In the genomic region with DNA sequence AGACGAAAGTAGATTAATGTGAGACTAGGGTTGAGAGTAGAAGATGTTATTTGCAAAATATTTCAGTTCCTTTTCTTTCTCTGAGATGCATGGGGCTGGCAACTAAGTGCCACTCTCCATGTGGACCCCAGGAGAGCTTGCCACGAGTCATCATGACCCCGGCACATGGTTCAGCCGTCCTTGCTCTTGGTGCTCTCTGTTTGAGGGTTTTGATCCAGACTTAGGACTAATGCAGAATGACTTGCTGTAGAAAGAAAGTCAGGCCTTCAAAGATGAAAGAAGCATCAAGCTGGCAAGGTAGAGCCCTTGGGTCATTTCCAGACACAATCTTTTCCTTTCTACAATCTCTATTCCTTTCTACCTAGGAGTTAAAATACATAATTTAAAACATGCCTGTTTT, we compare ENCODE assay signal across 1 cellular context.
A peak's percentile ranks its signal among the peaks of the same experiment; 100 is the strongest.
TF ChIP-seq lines count a peak whose summit lies in the region.

No MANE protein-coding gene starts in this region.

TF ChIP-seq in HepG2, 621 proteins besides CTCF, POLR2A, EP300 and RAD21 (continued from another document and continues in another):
- TF ChIP-seq, protein P1, sequence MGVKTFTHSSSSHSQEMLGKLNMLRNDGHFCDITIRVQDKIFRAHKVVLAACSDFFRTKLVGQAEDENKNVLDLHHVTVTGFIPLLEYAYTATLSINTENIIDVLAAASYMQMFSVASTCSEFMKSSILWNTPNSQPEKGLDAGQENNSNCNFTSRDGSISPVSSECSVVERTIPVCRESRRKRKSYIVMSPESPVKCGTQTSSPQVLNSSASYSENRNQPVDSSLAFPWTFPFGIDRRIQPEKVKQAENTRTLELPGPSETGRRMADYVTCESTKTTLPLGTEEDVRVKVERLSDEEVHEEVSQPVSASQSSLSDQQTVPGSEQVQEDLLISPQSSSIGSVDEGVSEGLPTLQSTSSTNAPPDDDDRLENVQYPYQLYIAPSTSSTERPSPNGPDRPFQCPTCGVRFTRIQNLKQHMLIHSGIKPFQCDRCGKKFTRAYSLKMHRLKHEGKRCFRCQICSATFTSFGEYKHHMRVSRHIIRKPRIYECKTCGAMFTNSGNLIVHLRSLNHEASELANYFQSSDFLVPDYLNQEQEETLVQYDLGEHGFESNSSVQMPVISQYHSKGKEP (CRISPR knock-in tag; IDR thresholded peaks at IDR 0.05), result no peak
- TF ChIP-seq ZNF296 (CRISPR knock-in tag; conservative IDR thresholded peaks at IDR 0.05) (no peak), MAFK (conservative IDR thresholded peaks at IDR 0.05 in 1 of 2, IDR thresholded peaks at IDR 0.05 in 1 of 2; ENCODE audit: low read length in 2 of 2) (no peak), RXRB (CRISPR knock-in tag; IDR thresholded peaks at IDR 0.05; ENCODE audit: borderline replicate concordance) (peak; percentile 1; the same call in 1 of the 2 replicates), NR2F6 (IDR thresholded peaks at IDR 0.05) (no peak), NR2F6 (CRISPR knock-in tag; IDR thresholded peaks at IDR 0.05) (0 out of 2 replicates have a peak, but pooled peaks have one; percentile 10), AHR (CRISPR knock-in tag; IDR thresholded peaks at IDR 0.05) (no peak), HBP1 (CRISPR knock-in tag; IDR thresholded peaks at IDR 0.05; ENCODE audit: low read depth) (no peak), IKZF1 (IDR thresholded peaks at IDR 0.05) (no peak), ISX (CRISPR knock-in tag; conservative IDR thresholded peaks at IDR 0.05) (0 out of 2 replicates have a peak, but pooled peaks have one; percentile 41), MTF1 (CRISPR knock-in tag; IDR thresholded peaks at IDR 0.05) (no peak), FOXA3 (CRISPR knock-in tag; IDR thresholded peaks at IDR 0.05) (no peak), TRAFD1 (CRISPR knock-in tag; IDR thresholded peaks at IDR 0.05; ENCODE audit: borderline replicate concordance) (no peak), ZNF138 (CRISPR knock-in tag; IDR thresholded peaks at IDR 0.05; ENCODE audit: low read depth) (no peak), ELK4 (CRISPR knock-in tag; IDR thresholded peaks at IDR 0.05; ENCODE audit: borderline replicate concordance) (no peak), GLMP (CRISPR knock-in tag; IDR thresholded peaks at IDR 0.05; ENCODE audit: borderline replicate concordance) (no peak), CHD2 (IDR thresholded peaks at IDR 0.05; ENCODE audit: low read depth, low read length) (no peak), HOXA3 (CRISPR knock-in tag; IDR thresholded peaks at IDR 0.05) (peak; percentile 34; the same call in 1 of the 2 replicates), ZNF746 (CRISPR knock-in tag; IDR thresholded peaks at IDR 0.05) (no peak), FOXJ3 (CRISPR knock-in tag; IDR thresholded peaks at IDR 0.05; ENCODE audit: borderline replicate concordance) (0 out of 2 replicates have a peak, but pooled peaks have one; percentile 10), ZNF136 (CRISPR knock-in tag; IDR thresholded peaks at IDR 0.05; ENCODE audit: low read depth) (no peak), MED8 (CRISPR knock-in tag; IDR thresholded peaks at IDR 0.05; ENCODE audit: insufficient replicate concordance) (no peak), ZNF224 (CRISPR knock-in tag; IDR thresholded peaks at IDR 0.05) (no peak), SUZ12 (IDR thresholded peaks at IDR 0.05; ENCODE audit: low read depth, low read length) (no peak), KLF13 (CRISPR knock-in tag; IDR thresholded peaks at IDR 0.05) (no peak), CHD4 (IDR thresholded peaks at IDR 0.05; ENCODE audit: borderline replicate concordance, low read length) (no peak), MLLT10 (CRISPR knock-in tag; IDR thresholded peaks at IDR 0.05) (no peak), TFE3 (CRISPR knock-in tag; IDR thresholded peaks at IDR 0.05) (no peak), BCL6 (CRISPR knock-in tag; IDR thresholded peaks at IDR 0.05) (no peak), SPEN (CRISPR knock-in tag; IDR thresholded peaks at IDR 0.05; ENCODE audit: low read depth) (no peak)
- TF ChIP-seq, protein P2, sequence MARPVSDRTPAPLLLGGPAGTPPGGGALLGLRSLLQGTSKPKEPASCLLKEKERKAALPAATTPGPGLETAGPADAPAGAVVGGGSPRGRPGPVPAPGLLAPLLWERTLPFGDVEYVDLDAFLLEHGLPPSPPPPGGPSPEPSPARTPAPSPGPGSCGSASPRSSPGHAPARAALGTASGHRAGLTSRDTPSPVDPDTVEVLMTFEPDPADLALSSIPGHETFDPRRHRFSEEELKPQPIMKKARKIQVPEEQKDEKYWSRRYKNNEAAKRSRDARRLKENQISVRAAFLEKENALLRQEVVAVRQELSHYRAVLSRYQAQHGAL (CRISPR knock-in tag; IDR thresholded peaks at IDR 0.05; ENCODE audit: not compliant biosample characterization), result no peak
- TF ChIP-seq, protein P3, sequence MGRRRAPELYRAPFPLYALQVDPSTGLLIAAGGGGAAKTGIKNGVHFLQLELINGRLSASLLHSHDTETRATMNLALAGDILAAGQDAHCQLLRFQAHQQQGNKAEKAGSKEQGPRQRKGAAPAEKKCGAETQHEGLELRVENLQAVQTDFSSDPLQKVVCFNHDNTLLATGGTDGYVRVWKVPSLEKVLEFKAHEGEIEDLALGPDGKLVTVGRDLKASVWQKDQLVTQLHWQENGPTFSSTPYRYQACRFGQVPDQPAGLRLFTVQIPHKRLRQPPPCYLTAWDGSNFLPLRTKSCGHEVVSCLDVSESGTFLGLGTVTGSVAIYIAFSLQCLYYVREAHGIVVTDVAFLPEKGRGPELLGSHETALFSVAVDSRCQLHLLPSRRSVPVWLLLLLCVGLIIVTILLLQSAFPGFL (CRISPR knock-in tag; IDR thresholded peaks at IDR 0.05), result no peak
- TF ChIP-seq, protein P4, sequence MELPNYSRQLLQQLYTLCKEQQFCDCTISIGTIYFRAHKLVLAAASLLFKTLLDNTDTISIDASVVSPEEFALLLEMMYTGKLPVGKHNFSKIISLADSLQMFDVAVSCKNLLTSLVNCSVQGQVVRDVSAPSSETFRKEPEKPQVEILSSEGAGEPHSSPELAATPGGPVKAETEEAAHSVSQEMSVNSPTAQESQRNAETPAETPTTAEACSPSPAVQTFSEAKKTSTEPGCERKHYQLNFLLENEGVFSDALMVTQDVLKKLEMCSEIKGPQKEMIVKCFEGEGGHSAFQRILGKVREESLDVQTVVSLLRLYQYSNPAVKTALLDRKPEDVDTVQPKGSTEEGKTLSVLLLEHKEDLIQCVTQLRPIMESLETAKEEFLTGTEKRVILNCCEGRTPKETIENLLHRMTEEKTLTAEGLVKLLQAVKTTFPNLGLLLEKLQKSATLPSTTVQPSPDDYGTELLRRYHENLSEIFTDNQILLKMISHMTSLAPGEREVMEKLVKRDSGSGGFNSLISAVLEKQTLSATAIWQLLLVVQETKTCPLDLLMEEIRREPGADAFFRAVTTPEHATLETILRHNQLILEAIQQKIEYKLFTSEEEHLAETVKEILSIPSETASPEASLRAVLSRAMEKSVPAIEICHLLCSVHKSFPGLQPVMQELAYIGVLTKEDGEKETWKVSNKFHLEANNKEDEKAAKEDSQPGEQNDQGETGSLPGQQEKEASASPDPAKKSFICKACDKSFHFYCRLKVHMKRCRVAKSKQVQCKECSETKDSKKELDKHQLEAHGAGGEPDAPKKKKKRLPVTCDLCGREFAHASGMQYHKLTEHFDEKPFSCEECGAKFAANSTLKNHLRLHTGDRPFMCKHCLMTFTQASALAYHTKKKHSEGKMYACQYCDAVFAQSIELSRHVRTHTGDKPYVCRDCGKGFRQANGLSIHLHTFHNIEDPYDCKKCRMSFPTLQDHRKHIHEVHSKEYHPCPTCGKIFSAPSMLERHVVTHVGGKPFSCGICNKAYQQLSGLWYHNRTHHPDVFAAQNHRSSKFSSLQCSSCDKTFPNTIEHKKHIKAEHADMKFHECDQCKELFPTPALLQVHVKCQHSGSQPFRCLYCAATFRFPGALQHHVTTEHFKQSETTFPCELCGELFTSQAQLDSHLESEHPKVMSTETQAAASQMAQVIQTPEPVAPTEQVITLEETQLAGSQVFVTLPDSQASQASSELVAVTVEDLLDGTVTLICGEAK (IDR thresholded peaks at IDR 0.05), result no peak
- TF ChIP-seq, protein P4 (CRISPR knock-in tag; IDR thresholded peaks at IDR 0.05), result no peak
